Comparison of ENCODE assay signal across 12 cellular contexts in the genomic region with DNA sequence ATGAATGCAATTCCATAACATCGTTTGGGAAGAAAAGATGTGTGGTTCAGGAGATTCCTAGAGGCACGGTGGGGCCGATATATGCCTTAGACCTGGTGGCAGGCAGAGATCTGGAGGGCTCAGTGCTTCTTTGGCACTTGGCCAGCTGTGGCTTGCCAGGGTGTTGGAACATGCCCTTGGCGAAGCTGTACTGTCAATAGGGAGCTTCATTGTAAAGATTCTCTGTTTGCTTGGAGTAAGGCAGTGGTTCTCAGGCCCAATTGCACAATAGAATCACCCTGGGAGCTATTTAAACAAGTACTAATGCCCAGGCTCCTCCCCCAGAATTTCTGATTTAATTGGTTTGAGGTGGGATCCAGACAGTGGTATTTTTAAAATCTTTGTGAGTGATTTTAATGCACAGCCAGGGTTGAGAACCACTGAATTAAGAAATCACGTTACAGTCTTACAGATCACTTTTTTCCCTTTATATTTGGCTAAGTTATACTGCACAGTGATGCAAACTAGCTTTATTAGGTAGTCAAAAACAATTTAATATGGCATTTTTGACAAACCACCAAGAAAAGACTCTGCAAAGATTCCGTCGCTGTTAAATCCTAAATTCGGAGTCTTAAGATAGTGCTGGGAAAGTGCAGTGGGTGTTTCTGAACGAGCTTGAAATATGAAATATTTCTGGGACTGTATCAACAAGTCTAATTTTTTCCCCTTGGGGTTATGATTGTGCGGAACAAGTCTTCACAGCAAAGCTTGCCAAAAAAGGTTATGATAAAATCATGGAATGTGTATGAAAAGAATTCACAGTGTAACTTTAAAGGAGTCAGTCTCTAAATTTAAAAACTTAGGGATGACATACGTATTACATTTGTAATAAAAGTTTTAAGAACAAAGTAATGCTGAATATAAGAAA.
DNase-seq lines count a peak whose midpoint lies in the region; TF ChIP-seq lines count a peak whose summit lies in the region.
"Had no signal": no experiment of that assay in that cellular context is flagged by ENCODE, and none has a peak within 500 bp of the region (broad histone marks: within the 10 kb centered on the region; RNA-seq: fewer than 3 reads in every experiment).

No MANE protein-coding gene starts in this region.

- no peak for TF ChIP-seq CTCF in osteocyte (IDR thresholded peaks at IDR 0.05)

- DNase-seq in COLO668 (lab: John Stamatoyannopoulos, UW; ENCODE audit: unreplicated experiment) (peak; percentile 81), NCI-H345 treated with DMSO at 0.1 percent for 48 hours (lab: John Stamatoyannopoulos, UW; ENCODE audit: unreplicated experiment) (peak; percentile 25), osteocyte (ENCODE audit: extremely low spot score, unreplicated experiment) (no peak), RKO (ENCODE audit: low spot score) (no peak)
- DNase-seq in activated CD4-positive, CD25-positive, alpha-beta regulatory T cell treated with anti-CD3 and anti-CD28 coated beads, Interleukin-2, amount 50 U/mL, for 72 hours = no peak
- no peak for DNase-seq in effector CD4-positive, alpha-beta T cell
- DNase-seq in stimulated activated CD4-positive, alpha-beta T cell treated with anti-CD3 and anti-CD28 coated beads, Interleukin-1b, Interleukin-23, amount 100 ng/mL, for 48 hours = no peak
- DNase-seq: activated CD8-positive, alpha-beta memory T cell treated with anti-CD3 and anti-CD28 coated beads for 24 hours; DND-41; MV-4-11; stimulated activated CD4-positive, alpha-beta T cell treated with anti-CD3 and anti-CD28 coated beads, Interleukin-4, amount 100 ng/mL, for 4 hours had no signal

- 32 to 49% methylated on average over 11 of the region's 11 CpGs for WGBS in esophagus, 2 donors

- H3K36me3 Mint-ChIP-seq in osteocyte (ENCODE audit: unreplicated experiment) = peaks cover 2% of the 10 kb centered on the region

- H3K27me3 ChIP-seq in esophagus (ENCODE audit: control insufficient read depth in 1 of 2, insufficient read depth in 2 of 2, low read length in 2 of 2) = no peaks in the 10 kb centered on the region

- peaks cover 81% of the 10 kb centered on the region for H3K4me1 Mint-ChIP-seq in osteocyte (ENCODE audit: unreplicated experiment)

- peak overlapping the region; percentile 78 for H3K27ac Mint-ChIP-seq in osteocyte (ENCODE audit: unreplicated experiment)

- no peak overlapping the region for H3K4me3 ChIP-seq in esophagus (ENCODE audit: low read depth in 1 of 2, low read length in 2 of 2)

- H3K27ac ChIP-seq in esophagus (ENCODE audit: low read depth in 2 of 2, low read length in 1 of 2) = peak overlapping the region; percentile 16 to 78

- H3K36me3 ChIP-seq in esophagus (ENCODE audit: control insufficient read depth in 2 of 2, insufficient read depth in 2 of 2, low read length in 1 of 2) = no peaks in the 10 kb centered on the region

- no peaks in the 10 kb centered on the region for H3K9me3 ChIP-seq in esophagus (ENCODE audit: control insufficient read depth in 2 of 2, insufficient read depth in 1 of 2, low read depth in 1 of 2, low read length in 1 of 2)

- peak overlapping the region; percentile 36 for H3K4me3 Mint-ChIP-seq in osteocyte (ENCODE audit: unreplicated experiment)

- no peaks in the 10 kb centered on the region for H3K27me3 Mint-ChIP-seq in osteocyte (ENCODE audit: unreplicated experiment)

- H3K9me3 Mint-ChIP-seq in osteocyte (ENCODE audit: unreplicated experiment) = no peaks in the 10 kb centered on the region

- peaks cover 0 to 2% of the 10 kb centered on the region in 2 donors for H3K4me1 ChIP-seq in esophagus (ENCODE audit: control insufficient read depth in 2 of 2, insufficient read depth in 2 of 2, low read length in 1 of 2)

Comparison
In these comparisons a context has a peak if more than half of its experiments do, and no peak if none do; other contexts are left out.
1. DNase-seq: peak in COLO668 (single experiment) and NCI-H345 treated with DMSO at 0.1 percent for 48 hours (single experiment); none in osteocyte (single experiment), activated CD4-positive, CD25-positive, alpha-beta regulatory T cell treated with anti-CD3 and anti-CD28 coated beads, Interleukin-2, amount 50 U/mL, for 72 hours (single experiment), effector CD4-positive, alpha-beta T cell (single experiment), RKO (single experiment) and stimulated activated CD4-positive, alpha-beta T cell treated with anti-CD3 and anti-CD28 coated beads, Interleukin-1b, Interleukin-23, amount 100 ng/mL, for 48 hours (single experiment).